In genomic region chr7:105883179-105883578, GRCh38 we compare ENCODE assay signal across 4 cellular contexts. TPM values are rescaled to one million over a fixed set of nuclear protein-coding genes. Genes with fewer than 3 reads are reported as not detected.
DNase-seq lines count a peak whose midpoint lies in the region; ATAC-seq, FAIRE-seq and TF ChIP-seq lines count a peak whose summit lies in the region.
"Not testable (repeated sequence)": the region's sequence is repeated elsewhere in the genome, so short reads cannot be mapped to it uniquely, and the experiment has no call there.

No MANE protein-coding gene starts in this region.

- in situ Hi-C loops in K562 (cut with MboI); HepG2 (cut with HindIII; ENCODE audit: extremely low pct_ligation_motif_present, low pct_unique_long_range_greater_than_20kb): not testable (repeated sequence)

- not testable (repeated sequence) for TF ChIP-seq RAD21 in K562 (CRISPR knock-in tag; conservative IDR thresholded peaks at IDR 0.05 in 1 of 2, IDR thresholded peaks at IDR 0.05 in 1 of 2); HepG2 (CRISPR knock-in tag; IDR thresholded peaks at IDR 0.05)

- not testable (repeated sequence) for H3K9me3 Mint-ChIP-seq in WTC11

- ATAC-seq in WTC11, K562, HepG2: not testable (repeated sequence)

- not testable (repeated sequence) for H3K9me3 ChIP-seq in HEK293 (ENCODE audit: control insufficient read depth, insufficient read depth, low read depth, low read length); K562 (replicated peaks; ENCODE audit: control insufficient read depth, insufficient read depth, low read depth, low read length); HepG2 (ENCODE audit: low read length)

- H3K4me1 ChIP-seq in HEK293 (ENCODE audit: control insufficient read depth, insufficient read depth, low read length) (peaks cover 13% of the 10 kb centered on the region), HepG2 (ENCODE audit: insufficient read depth, low read length) (peaks cover 37% of the 10 kb centered on the region)
- not testable (repeated sequence) for H3K4me1 ChIP-seq in K562 (replicated peaks in 1 of 2; ENCODE audit: control insufficient read depth in 2 of 2, insufficient read depth in 2 of 2, low read length in 2 of 2)

- intact Hi-C loops in K562 (cut with micrococcal nuclease); HepG2 (cut with micrococcal nuclease; ENCODE audit: unreplicated experiment): not testable (repeated sequence)

- not testable (repeated sequence) for H3K27me3 Mint-ChIP-seq in WTC11 (ENCODE audit: low read depth)

- H3K4me2 ChIP-seq in K562 (ENCODE audit: insufficient read depth, low read length); HepG2 (ENCODE audit: low read depth, low read length): not testable (repeated sequence)

- not testable (repeated sequence) for H3K27ac Mint-ChIP-seq in WTC11

- not testable (repeated sequence) for H3K36me3 ChIP-seq in HEK293 (ENCODE audit: control insufficient read depth in 2 of 2, insufficient read depth in 1 of 2, low read length in 2 of 2); K562 (ENCODE audit: control insufficient read depth, insufficient read depth, low read length); HepG2 (replicated peaks in 1 of 2; ENCODE audit: control insufficient read depth in 1 of 2, insufficient read depth in 2 of 2, low read length in 2 of 2)

- not testable (repeated sequence) for TF ChIP-seq EP300 in K562 (IDR thresholded peaks at IDR 0.05; ENCODE audit: low read length); HepG2 (IDR thresholded peaks at IDR 0.05; ENCODE audit: low read depth in 2 of 2, low read length in 2 of 2); HepG2 (CRISPR knock-in tag; IDR thresholded peaks at IDR 0.05; ENCODE audit: borderline replicate concordance)

- POLR2A ChIA-PET in HEK293 (lab: Yijun Ruan, JAX); WTC11 (lab: Charles Lee); K562 (lab: Yijun Ruan, JAX); HepG2 (lab: Yijun Ruan, JAX): not testable (repeated sequence)

- H4K20me1 ChIP-seq in K562 (replicated peaks; ENCODE audit: control insufficient read depth, insufficient read depth, low read length); HepG2 (ENCODE audit: insufficient read depth, low read length): not testable (repeated sequence)

- not testable (repeated sequence) for H3K9me1 ChIP-seq in K562 (ENCODE audit: control insufficient read depth, insufficient read depth, low read length)

- not testable (repeated sequence) for H3K79me2 ChIP-seq in K562 (ENCODE audit: control insufficient read depth, insufficient read depth, low read length)
- H3K79me2 ChIP-seq in HepG2 (ENCODE audit: insufficient read depth, low read length), result peaks cover 67% of the 10 kb centered on the region

- WGBS in K562 (ENCODE audit: insufficient coverage, low coverage, missing lambda C conversion rate), result 3% methylated on average over 6 of the region's 6 CpGs
- 98% methylated on average over 6 of the region's 6 CpGs for WGBS in HepG2 (ENCODE audit: low lambda C conversion rate)

- H3K36me3 Mint-ChIP-seq in WTC11, result peaks cover 19% of the 10 kb centered on the region

- not testable (repeated sequence) for H3K4me3 ChIP-seq in HEK293 (ENCODE audit: low read depth, low read length); K562; HepG2 (replicated peaks in 1 of 3; ENCODE audit: insufficient read depth in 1 of 3, low read depth in 2 of 3, low read length in 3 of 3)

- FAIRE-seq in K562 (lab: Jason Lieb, UNC); HepG2 (lab: Jason Lieb, UNC): not testable (repeated sequence)

- DNase-seq in WTC11 (ENCODE audit: low spot score); K562 (ENCODE audit: extremely low read depth in 1 of 4, low spot score in 3 of 4); HepG2 (ENCODE audit: low spot score): not testable (repeated sequence)

- H3K4me1 Mint-ChIP-seq in WTC11, result peaks cover 56% of the 10 kb centered on the region

- not testable (repeated sequence) for BruUV-seq in K562 (replicated peaks; lab: Mats Ljungman, UMichigan); HepG2 (replicated peaks; lab: Mats Ljungman, UMichigan)

- TF ChIP-seq POLR2A in K562 (conservative IDR thresholded peaks at IDR 0.05); HepG2 (IDR thresholded peaks at IDR 0.05; ENCODE audit: insufficient read depth in 1 of 2, low read depth in 2 of 2, low read length in 2 of 2): not testable (repeated sequence)

- H3K4me3 Mint-ChIP-seq in WTC11, result not testable (repeated sequence)

- H3K27ac ChIP-seq in HEK293 (ENCODE audit: extremely low read depth, low read depth, low read length); K562 (ENCODE audit: extremely low read depth, low read depth, low read length); HepG2 (ENCODE audit: extremely low read length, insufficient read depth, low read length): not testable (repeated sequence)

- TF ChIP-seq CTCF in HEK293 (tag by site-specific recombination; IDR thresholded peaks at IDR 0.05); WTC11 (IDR thresholded peaks at IDR 0.05); K562 (IDR thresholded peaks at IDR 0.05 in 2 of 3, conservative IDR thresholded peaks at IDR 0.05 in 1 of 3; ENCODE audit: insufficient read depth in 2 of 3, low read depth in 1 of 3, low read length in 3 of 3); HepG2 (CRISPR knock-in tag; IDR thresholded peaks at IDR 0.05): not testable (repeated sequence)

- not testable (repeated sequence) for H3K9ac ChIP-seq in K562 (ENCODE audit: insufficient read depth in 1 of 2, low read depth in 2 of 2, low read length in 2 of 2); HepG2 (ENCODE audit: insufficient read depth, low read depth, low read length)

- CTCF ChIA-PET in HEK293 (lab: Yijun Ruan, JAX); WTC11 (lab: Charles Lee); K562 (lab: Yijun Ruan, JAX; ENCODE audit: low intra/inter-chr PET ratio); HepG2 (lab: Yijun Ruan, JAX; ENCODE audit: low intra/inter-chr PET ratio, low total read pairs): not testable (repeated sequence)

- peaks cover 13 to 16% of the 10 kb centered on the region in 2 experiments for H3K27me3 ChIP-seq in K562 (ENCODE audit: control insufficient read depth in 2 of 2, insufficient read depth in 2 of 2, low read length in 2 of 2)
- not testable (repeated sequence) for H3K27me3 ChIP-seq in HepG2 (ENCODE audit: control insufficient read depth in 1 of 2, insufficient read depth in 2 of 2, low read length in 2 of 2)

- not testable (repeated sequence) for H2AFZ ChIP-seq in K562 (ENCODE audit: low read depth, low read length); HepG2 (ENCODE audit: low read length)

RNA-seq across cellular contexts. Expression of gene ATXN7L1, which starts 6.8 kb away (rescaled TPM):
- total RNA-seq in WTC11 (2021) (36.0 to 38.5 TPM (median 37.7 TPM) in 3 replicates), K562 (2014; rRNA removed) (6.6 and 9.4 TPM in 2 replicates), K562 (2014; rRNA removed; fragmentation: Illumina TruSeq; extraction: Trizol) (10.3 and 11.9 TPM in 2 replicates), K562 (2015; rRNA removed; fragmentation: Illumina TruSeq; extraction: Trizol) (9.2 and 9.8 TPM in 2 replicates), K562 (2021) (8.9 and 11.2 TPM in 2 replicates), HepG2 (2016; rRNA removed; fragmentation: Illumina TruSeq; extraction: Trizol) (7.7 and 7.8 TPM in 2 replicates)
- total RNA-seq in K562 (2011; cell fraction: chromatin; rRNA removed; ENCODE audit: low replicate concordance), result 33.1 and 33.6 TPM in 2 replicates
- 14.2 and 19.1 TPM in 2 replicates for total RNA-seq in K562 (2011; cell fraction: nucleolus; rRNA removed)
- total RNA-seq in K562 (2011; cell fraction: nucleoplasm; rRNA removed), result 23.5 and 31.5 TPM in 2 replicates
- polyA plus RNA-seq in K562 (2011; rRNA removed) (6.2 and 10.7 TPM in 2 replicates), K562 (2014; fragmentation: Illumina TruSeq; extraction: Trizol) (6.6 and 7.3 TPM in 2 replicates), K562 (2014; fragmentation: Nextera tagmentation; extraction: Ambion mirVana) (10 to 100 TPM in 1 of 2 experiments, 1 to 10 TPM in 1; 9.5 to 10.7 TPM), K562 (2014; rRNA removed) (13.7 and 17.1 TPM in 2 replicates), HepG2 (2011; rRNA removed) (4.1 and 4.3 TPM in 2 replicates)
- 2.9 and 5.1 TPM in 2 replicates for polyA plus RNA-seq in K562 (2011; cell fraction: cytosol; rRNA removed)
- polyA plus RNA-seq in K562 (2011; cell fraction: nucleus; rRNA removed), result 6.9 and 8.4 TPM in 2 replicates
- 5.9 and 9.7 TPM in 2 replicates for polyA plus RNA-seq in K562 (2012)
- 7.9 and 8.8 TPM in 2 replicates for polyA minus RNA-seq in K562 (2011; rRNA and poly(A)+ RNA removed)
- 2.0 and 3.5 TPM in 2 replicates for polyA minus RNA-seq in K562 (2011; cell fraction: cytosol; rRNA and poly(A)+ RNA removed)
- 12.4 and 12.9 TPM in 2 replicates for polyA minus RNA-seq in K562 (2011; cell fraction: nucleus; rRNA and poly(A)+ RNA removed)
- 5.5 and 6.6 TPM in 2 replicates for total RNA-seq in HepG2 (2016; cell fraction: cytosol; rRNA removed; fragmentation: Illumina TruSeq; extraction: Trizol; ENCODE audit: low read depth)
- 6.4 and 8.4 TPM in 2 replicates for total RNA-seq in HepG2 (2016; cell fraction: insoluble cytoplasmic fraction; rRNA removed; fragmentation: Illumina TruSeq; extraction: Trizol)
- 6.2 and 7.4 TPM in 2 replicates for total RNA-seq in HepG2 (2016; cell fraction: membrane; rRNA removed; fragmentation: Illumina TruSeq; extraction: Trizol)
- total RNA-seq in HepG2 (2016; cell fraction: nucleus; rRNA removed; fragmentation: Illumina TruSeq; extraction: Trizol), result 11.2 and 17.2 TPM in 2 replicates
- 1.3 and 1.7 TPM in 2 replicates for polyA plus RNA-seq in HepG2 (2011; cell fraction: cytosol; rRNA removed)
- 11.3 and 12.0 TPM in 2 replicates for polyA plus RNA-seq in HepG2 (2011; cell fraction: nucleus; rRNA removed)
- polyA plus RNA-seq in HepG2 (2012), result 4.3 and 5.7 TPM in 2 replicates
- polyA plus RNA-seq in HepG2 (2016; cell fraction: cytosol; fragmentation: Illumina TruSeq; extraction: Trizol; ENCODE audit: low read depth), result 7.6 and 8.7 TPM in 2 replicates
- polyA plus RNA-seq in HepG2 (2016; cell fraction: insoluble cytoplasmic fraction; fragmentation: Illumina TruSeq; extraction: Trizol; ENCODE audit: low read depth), result 7.7 and 8.4 TPM in 2 replicates
- 7.2 and 7.9 TPM in 2 replicates for polyA plus RNA-seq in HepG2 (2016; cell fraction: membrane; fragmentation: Illumina TruSeq; extraction: Trizol; ENCODE audit: low read depth)
- 19.9 and 21.6 TPM in 2 replicates for polyA plus RNA-seq in HepG2 (2016; cell fraction: nucleus; fragmentation: Illumina TruSeq; extraction: Trizol; ENCODE audit: insufficient read depth, low read depth)
- 6.4 and 6.7 TPM in 2 replicates for polyA minus RNA-seq in HepG2 (2011; rRNA and poly(A)+ RNA removed; ENCODE audit: low replicate concordance)
- polyA minus RNA-seq in HepG2 (2011; cell fraction: cytosol; rRNA and poly(A)+ RNA removed), result 1.5 and 4.4 TPM in 2 replicates
- polyA minus RNA-seq in HepG2 (2011; cell fraction: nucleus; rRNA and poly(A)+ RNA removed), result 16.5 and 21.3 TPM in 2 replicates
